1 cellular context compared by ENCODE assay signal in the genomic region with DNA sequence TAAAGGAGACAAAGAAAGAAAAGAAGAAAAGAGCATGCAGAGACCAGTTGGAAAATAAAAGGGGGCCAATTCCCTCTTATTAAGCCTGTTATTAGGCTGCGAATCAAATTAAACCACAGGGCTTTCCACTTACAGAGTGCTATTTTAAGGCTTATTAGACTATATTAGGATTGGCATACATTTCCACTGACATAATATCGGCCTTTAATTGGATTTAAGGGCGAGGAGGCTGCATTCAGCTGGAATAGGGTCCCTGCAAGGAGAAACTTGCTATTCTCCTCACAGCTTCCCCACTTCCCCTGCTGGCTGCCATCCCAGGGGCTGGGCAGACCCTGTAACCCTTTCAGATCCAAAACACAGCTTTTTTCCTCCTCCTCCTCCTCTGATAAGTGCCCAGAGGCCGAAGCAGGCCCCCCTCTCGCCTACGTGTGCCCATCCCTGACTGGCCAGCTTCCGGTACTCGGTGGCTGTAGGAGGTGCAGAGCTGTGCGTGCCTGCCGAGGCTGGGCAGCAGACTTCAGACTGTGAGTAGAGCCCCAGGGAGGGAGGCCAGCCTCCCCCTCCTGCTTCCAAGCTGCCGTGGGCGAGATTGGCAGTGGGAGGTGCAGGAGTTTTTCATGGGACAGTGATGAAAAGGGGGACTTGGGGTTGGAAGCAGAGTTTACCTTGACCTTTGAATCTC.
TF ChIP-seq lines count a peak whose summit lies in the region.

No MANE protein-coding gene starts in this region.

TF ChIP-seq in SK-N-SH, 30 proteins besides CTCF, POLR2A, EP300 and RAD21 (continued from another document):
- TF ChIP-seq, protein P1, sequence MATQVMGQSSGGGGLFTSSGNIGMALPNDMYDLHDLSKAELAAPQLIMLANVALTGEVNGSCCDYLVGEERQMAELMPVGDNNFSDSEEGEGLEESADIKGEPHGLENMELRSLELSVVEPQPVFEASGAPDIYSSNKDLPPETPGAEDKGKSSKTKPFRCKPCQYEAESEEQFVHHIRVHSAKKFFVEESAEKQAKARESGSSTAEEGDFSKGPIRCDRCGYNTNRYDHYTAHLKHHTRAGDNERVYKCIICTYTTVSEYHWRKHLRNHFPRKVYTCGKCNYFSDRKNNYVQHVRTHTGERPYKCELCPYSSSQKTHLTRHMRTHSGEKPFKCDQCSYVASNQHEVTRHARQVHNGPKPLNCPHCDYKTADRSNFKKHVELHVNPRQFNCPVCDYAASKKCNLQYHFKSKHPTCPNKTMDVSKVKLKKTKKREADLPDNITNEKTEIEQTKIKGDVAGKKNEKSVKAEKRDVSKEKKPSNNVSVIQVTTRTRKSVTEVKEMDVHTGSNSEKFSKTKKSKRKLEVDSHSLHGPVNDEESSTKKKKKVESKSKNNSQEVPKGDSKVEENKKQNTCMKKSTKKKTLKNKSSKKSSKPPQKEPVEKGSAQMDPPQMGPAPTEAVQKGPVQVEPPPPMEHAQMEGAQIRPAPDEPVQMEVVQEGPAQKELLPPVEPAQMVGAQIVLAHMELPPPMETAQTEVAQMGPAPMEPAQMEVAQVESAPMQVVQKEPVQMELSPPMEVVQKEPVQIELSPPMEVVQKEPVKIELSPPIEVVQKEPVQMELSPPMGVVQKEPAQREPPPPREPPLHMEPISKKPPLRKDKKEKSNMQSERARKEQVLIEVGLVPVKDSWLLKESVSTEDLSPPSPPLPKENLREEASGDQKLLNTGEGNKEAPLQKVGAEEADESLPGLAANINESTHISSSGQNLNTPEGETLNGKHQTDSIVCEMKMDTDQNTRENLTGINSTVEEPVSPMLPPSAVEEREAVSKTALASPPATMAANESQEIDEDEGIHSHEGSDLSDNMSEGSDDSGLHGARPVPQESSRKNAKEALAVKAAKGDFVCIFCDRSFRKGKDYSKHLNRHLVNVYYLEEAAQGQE (IDR thresholded peaks at IDR 0.05; ENCODE audit: low read depth, low read length) = no peak
- TF ChIP-seq JUND (IDR thresholded peaks at IDR 0.05) (no peak), RCOR1 (IDR thresholded peaks at IDR 0.05; ENCODE audit: low read length) (no peak), FOXM1 (IDR thresholded peaks at IDR 0.05; ENCODE audit: low read depth) (no peak), FOSL2 (IDR thresholded peaks at IDR 0.05; ENCODE audit: borderline replicate concordance, low read depth) (no peak), NRF1 (IDR thresholded peaks at IDR 0.05; ENCODE audit: low read depth, low read length) (no peak), FOXJ3 (CRISPR knock-in tag; IDR thresholded peaks at IDR 0.05) (no peak), SIN3A (IDR thresholded peaks at IDR 0.05; ENCODE audit: borderline replicate concordance, low read depth, low read length) (no peak)
